In the genomic region with DNA sequence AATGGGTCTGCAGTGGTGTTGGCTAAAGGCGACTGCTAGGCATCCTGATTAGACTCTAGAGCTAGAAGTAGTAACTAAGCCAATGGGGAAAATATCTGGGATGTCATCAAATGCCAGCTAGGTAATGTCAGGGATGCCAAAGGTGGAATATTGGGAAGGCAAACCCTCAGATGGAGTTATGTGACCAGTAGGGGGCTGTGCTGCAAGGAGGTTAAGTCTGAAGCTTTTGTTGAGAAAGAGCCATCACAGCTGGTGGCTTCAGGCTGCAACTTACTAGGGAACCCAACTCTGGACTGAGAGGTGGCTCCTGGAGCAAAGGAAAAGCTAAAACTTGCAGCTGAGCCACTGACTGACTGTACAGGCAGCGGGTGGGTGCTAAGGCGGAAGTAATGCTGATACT, we compare ENCODE assay signal across 18 cellular contexts.
DNase-seq lines count a peak whose midpoint lies in the region; ATAC-seq and TF ChIP-seq lines count a peak whose summit lies in the region.
"Had no signal": no experiment of that assay in that cellular context is flagged by ENCODE, and none has a peak within 500 bp of the region (broad histone marks: within the 10 kb centered on the region; RNA-seq: fewer than 3 reads in every experiment).

No MANE protein-coding gene starts in this region.

- H2AFZ ChIP-seq in GM23338, result no peak overlapping the region

- H4K20me1 ChIP-seq in GM23338 (replicated peaks; ENCODE audit: insufficient read depth), result no peaks in the 10 kb centered on the region

- peak; percentile 52; the same call in 1 of the 3 replicates for ATAC-seq in GM23338
- no peak for ATAC-seq in GM21390 (IDR thresholded peaks at IDR 0.05; ENCODE audit: unreplicated experiment)
- ATAC-seq in HG03025 (IDR thresholded peaks at IDR 0.05; ENCODE audit: low FRiP score, unreplicated experiment), result no peak
- no peak for ATAC-seq in GM18858 (IDR thresholded peaks at IDR 0.05; ENCODE audit: unreplicated experiment)
- ATAC-seq: CD8-positive, alpha-beta T cell had no signal

- H3K4me3 ChIP-seq in GM23338, result no peak overlapping the region
- H3K4me3 ChIP-seq in cardiac fibroblast (replicated peaks in 1 of 2; ENCODE audit: low read depth in 2 of 2, low read length in 2 of 2), result no peak overlapping the region
- H3K4me3 ChIP-seq: SJCRH30 had no signal

- H3K27me3 Mint-ChIP-seq in GM23338 (ENCODE audit: insufficient read depth, low read depth, poor library complexity), result no peaks in the 10 kb centered on the region

- H3K4me1 Mint-ChIP-seq in GM23338, result no peaks in the 10 kb centered on the region; the same call in 2 of the 3 replicates

- no peaks in the 10 kb centered on the region for H3K36me3 ChIP-seq in GM23338 (ENCODE audit: insufficient read depth)
- H3K36me3 ChIP-seq: SJCRH30 had no signal

- H3K27ac ChIP-seq in C4-2B, result no peak overlapping the region
- no peak overlapping the region for H3K27ac ChIP-seq in GM23338 (ENCODE audit: low read depth)
- H3K27ac ChIP-seq: RWPE1, SJCRH30 had no signal

- no peaks in the 10 kb centered on the region for H3K27me3 ChIP-seq in GM23338 (ENCODE audit: insufficient read depth)
- H3K27me3 ChIP-seq: SJCRH30 had no signal

- no peak overlapping the region for H3K4me3 Mint-ChIP-seq in GM23338
- H3K4me3 Mint-ChIP-seq: CD8-positive, alpha-beta T cell had no signal

- TF ChIP-seq CTCF in C4-2B (conservative IDR thresholded peaks at IDR 0.05) (peak; percentile 15; the same call in 1 of the 2 replicates), GM23338 (conservative IDR thresholded peaks at IDR 0.05; ENCODE audit: low read depth in 2 of 2) (peak; percentile 29 to 53), cardiac fibroblast (IDR thresholded peaks at IDR 0.05; ENCODE audit: low read depth, low read length) (peak; percentile 17)

- H3K27ac Mint-ChIP-seq in GM23338, result no peak overlapping the region
- H3K27ac Mint-ChIP-seq: CD8-positive, alpha-beta T cell had no signal

- peak; percentile 43 for DNase-seq in GM23338 (ENCODE audit: low spot score)
- DNase-seq in cardiac fibroblast (ENCODE audit: low read depth in 2 of 2), result no peak
- DNase-seq in islet precursor cell, result peak; percentile 39
- no peak for DNase-seq in NCI-H82 (lab: John Stamatoyannopoulos, UW)
- DNase-seq: CD8-positive, alpha-beta T cell; GOT3; Karpas-422; MM.1S; NCI-H1417; NCI-H2081; NCI-H524 treated with DMSO at 0.1 percent for 48 hours; OCI-M1; SJCRH30 had no signal

- H3K36me3 Mint-ChIP-seq in GM23338 (ENCODE audit: low read depth), result no peaks in the 10 kb centered on the region; the same call in 2 of the 3 replicates
- H3K36me3 Mint-ChIP-seq: CD8-positive, alpha-beta T cell had no signal

- H3K79me2 ChIP-seq in GM23338 (replicated peaks; ENCODE audit: insufficient read depth), result no peaks in the 10 kb centered on the region

- H3K4me1 ChIP-seq in GM23338 (ENCODE audit: insufficient read depth), result no peaks in the 10 kb centered on the region
- H3K4me1 ChIP-seq: SJCRH30 had no signal

- H3K4me2 ChIP-seq in GM23338, result no peak overlapping the region

- no peaks in the 10 kb centered on the region; the same call in 2 of the 3 replicates for H3K9me3 Mint-ChIP-seq in GM23338

- 0 out of 2 replicates have a peak, but pooled peaks cover 2% of the 10 kb centered on the region for H3K9me2 ChIP-seq in GM23338 (ENCODE audit: insufficient read depth)

- H3F3A ChIP-seq in GM23338 (replicated peaks; ENCODE audit: low read depth), result no peaks in the 10 kb centered on the region

TF ChIP-seq in GM23338, 12 proteins besides CTCF, POLR2A, EP300 and RAD21 (continues in another document):
- TF ChIP-seq, protein P1, sequence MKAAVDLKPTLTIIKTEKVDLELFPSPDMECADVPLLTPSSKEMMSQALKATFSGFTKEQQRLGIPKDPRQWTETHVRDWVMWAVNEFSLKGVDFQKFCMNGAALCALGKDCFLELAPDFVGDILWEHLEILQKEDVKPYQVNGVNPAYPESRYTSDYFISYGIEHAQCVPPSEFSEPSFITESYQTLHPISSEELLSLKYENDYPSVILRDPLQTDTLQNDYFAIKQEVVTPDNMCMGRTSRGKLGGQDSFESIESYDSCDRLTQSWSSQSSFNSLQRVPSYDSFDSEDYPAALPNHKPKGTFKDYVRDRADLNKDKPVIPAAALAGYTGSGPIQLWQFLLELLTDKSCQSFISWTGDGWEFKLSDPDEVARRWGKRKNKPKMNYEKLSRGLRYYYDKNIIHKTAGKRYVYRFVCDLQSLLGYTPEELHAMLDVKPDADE (IDR thresholded peaks at IDR 0.05), result no peak
- TF ChIP-seq NANOG (IDR thresholded peaks at IDR 0.05; ENCODE audit: borderline replicate concordance) (no peak), ZNF114 (CRISPR knock-in tag; IDR thresholded peaks at IDR 0.05) (no peak), EZH2phosphoT487 (IDR thresholded peaks at IDR 0.05; ENCODE audit: unreplicated experiment) (no peak), EZH2 (IDR thresholded peaks at IDR 0.05; ENCODE audit: low read depth, unreplicated experiment) (no peak), CREB1 (CRISPR knock-in tag; IDR thresholded peaks at IDR 0.05; ENCODE audit: low read depth) (no peak), STAT1 (IDR thresholded peaks at IDR 0.05; ENCODE audit: unreplicated experiment) (no peak)
- TF ChIP-seq, protein P2, sequence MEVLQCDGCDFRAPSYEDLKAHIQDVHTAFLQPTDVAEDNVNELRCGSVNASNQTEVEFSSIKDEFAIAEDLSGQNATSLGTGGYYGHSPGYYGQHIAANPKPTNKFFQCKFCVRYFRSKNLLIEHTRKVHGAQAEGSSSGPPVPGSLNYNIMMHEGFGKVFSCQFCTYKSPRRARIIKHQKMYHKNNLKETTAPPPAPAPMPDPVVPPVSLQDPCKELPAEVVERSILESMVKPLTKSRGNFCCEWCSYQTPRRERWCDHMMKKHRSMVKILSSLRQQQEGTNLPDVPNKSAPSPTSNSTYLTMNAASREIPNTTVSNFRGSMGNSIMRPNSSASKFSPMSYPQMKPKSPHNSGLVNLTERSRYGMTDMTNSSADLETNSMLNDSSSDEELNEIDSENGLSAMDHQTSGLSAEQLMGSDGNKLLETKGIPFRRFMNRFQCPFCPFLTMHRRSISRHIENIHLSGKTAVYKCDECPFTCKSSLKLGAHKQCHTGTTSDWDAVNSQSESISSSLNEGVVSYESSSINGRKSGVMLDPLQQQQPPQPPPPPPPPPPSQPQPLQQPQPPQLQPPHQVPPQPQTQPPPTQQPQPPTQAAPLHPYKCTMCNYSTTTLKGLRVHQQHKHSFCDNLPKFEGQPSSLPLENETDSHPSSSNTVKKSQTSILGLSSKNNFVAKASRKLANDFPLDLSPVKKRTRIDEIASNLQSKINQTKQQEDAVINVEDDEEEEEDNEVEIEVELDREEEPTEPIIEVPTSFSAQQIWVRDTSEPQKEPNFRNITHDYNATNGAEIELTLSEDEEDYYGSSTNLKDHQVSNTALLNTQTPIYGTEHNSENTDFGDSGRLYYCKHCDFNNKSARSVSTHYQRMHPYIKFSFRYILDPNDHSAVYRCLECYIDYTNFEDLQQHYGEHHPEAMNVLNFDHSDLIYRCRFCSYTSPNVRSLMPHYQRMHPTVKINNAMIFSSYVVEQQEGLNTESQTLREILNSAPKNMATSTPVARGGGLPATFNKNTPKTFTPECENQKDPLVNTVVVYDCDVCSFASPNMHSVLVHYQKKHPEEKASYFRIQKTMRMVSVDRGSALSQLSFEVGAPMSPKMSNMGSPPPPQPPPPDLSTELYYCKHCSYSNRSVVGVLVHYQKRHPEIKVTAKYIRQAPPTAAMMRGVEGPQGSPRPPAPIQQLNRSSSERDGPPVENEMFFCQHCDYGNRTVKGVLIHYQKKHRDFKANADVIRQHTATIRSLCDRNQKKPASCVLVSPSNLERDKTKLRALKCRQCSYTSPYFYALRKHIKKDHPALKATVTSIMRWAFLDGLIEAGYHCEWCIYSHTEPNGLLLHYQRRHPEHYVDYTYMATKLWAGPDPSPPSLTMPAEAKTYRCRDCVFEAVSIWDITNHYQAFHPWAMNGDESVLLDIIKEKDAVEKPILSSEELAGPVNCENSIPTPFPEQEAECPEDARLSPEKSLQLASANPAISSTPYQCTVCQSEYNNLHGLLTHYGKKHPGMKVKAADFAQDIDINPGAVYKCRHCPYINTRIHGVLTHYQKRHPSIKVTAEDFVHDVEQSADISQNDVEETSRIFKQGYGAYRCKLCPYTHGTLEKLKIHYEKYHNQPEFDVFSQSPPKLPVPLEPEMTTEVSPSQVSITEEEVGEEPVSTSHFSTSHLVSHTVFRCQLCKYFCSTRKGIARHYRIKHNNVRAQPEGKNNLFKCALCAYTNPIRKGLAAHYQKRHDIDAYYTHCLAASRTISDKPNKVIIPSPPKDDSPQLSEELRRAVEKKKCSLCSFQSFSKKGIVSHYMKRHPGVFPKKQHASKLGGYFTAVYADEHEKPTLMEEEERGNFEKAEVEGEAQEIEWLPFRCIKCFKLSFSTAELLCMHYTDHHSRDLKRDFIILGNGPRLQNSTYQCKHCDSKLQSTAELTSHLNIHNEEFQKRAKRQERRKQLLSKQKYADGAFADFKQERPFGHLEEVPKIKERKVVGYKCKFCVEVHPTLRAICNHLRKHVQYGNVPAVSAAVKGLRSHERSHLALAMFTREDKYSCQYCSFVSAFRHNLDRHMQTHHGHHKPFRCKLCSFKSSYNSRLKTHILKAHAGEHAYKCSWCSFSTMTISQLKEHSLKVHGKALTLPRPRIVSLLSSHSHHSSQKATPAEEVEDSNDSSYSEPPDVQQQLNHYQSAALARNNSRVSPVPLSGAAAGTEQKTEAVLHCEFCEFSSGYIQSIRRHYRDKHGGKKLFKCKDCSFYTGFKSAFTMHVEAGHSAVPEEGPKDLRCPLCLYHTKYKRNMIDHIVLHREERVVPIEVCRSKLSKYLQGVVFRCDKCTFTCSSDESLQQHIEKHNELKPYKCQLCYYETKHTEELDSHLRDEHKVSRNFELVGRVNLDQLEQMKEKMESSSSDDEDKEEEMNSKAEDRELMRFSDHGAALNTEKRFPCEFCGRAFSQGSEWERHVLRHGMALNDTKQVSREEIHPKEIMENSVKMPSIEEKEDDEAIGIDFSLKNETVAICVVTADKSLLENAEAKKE (CRISPR knock-in tag; IDR thresholded peaks at IDR 0.05), result no peak

Comparison
In these comparisons a context has a peak if more than half of its experiments do, and no peak if none do; other contexts are left out.
1. DNase-seq: peak in GM23338 (single experiment) and islet precursor cell (single experiment); none in cardiac fibroblast (0 of 2) and NCI-H82 (single experiment).
2. Peak in every context shown above with its lines, with median percentiles within 50 percentile points of each other: CTCF ChIP-seq.